ENCODE assay signal across 29 cellular contexts in genomic region chr11:47260366-47260765, GRCh38.
"Had no signal": no experiment of that assay in that cellular context is flagged by ENCODE, and none has a peak within 500 bp of the region (broad histone marks: within the 10 kb centered on the region; RNA-seq: fewer than 3 reads in every experiment).

No MANE protein-coding gene starts in this region.

- FAIRE-seq: islet of Langerhans, pancreas had no signal

- H3K36me3 ChIP-seq: breast epithelium, pancreas had no signal

- H3K9me3 Mint-ChIP-seq: activated B cell treated with CpG ODN at 0.5 μM for 24 hours; activated naive CD4-positive, alpha-beta T cell treated with anti-CD3 and anti-CD28 coated beads, Interleukin-2, amount 10 ng/mL, durations not matched to agents 7 days and 5 days; activated T-cell treated with anti-CD3 and anti-CD28 coated beads, Interleukin-2, amount 50 U/mL, for 24 hours; nephron; stimulated activated naive B cell treated with anti-CD40 and anti-IgM and Interleukin-4, amounts not matched to agents 10 μg/mL and 1 μg/mL and 100 μg/mL, for 72 hours; T-helper 2 cell treated with Interferon-gamma antibody and Interleukin-4, amounts not matched to agents 5 μg/mL and 100 μg/mL, for 36 hours had no signal

- H3K4me3 ChIP-seq: lung, mucosa of descending colon, pancreas, smooth muscle cell, tibial artery had no signal

- H3K27ac ChIP-seq: epithelial cell of prostate, left lung, pancreas, suprapubic skin, tibial artery had no signal

- H3K27ac Mint-ChIP-seq: activated B cell treated with CpG ODN at 0.5 μM for 24 hours; activated T-cell treated with anti-CD3 and anti-CD28 coated beads, Interleukin-2, amount 50 U/mL, for 24 hours; nephron; stimulated activated naive B cell treated with anti-CD40 and anti-IgM and Interleukin-4, amounts not matched to agents 10 μg/mL and 1 μg/mL and 100 μg/mL, for 72 hours; T-helper 2 cell treated with Interferon-gamma antibody and Interleukin-4, amounts not matched to agents 5 μg/mL and 100 μg/mL, for 36 hours had no signal

- ATAC-seq: left lung, pancreas, psoas muscle had no signal

- H3K27me3 Mint-ChIP-seq: activated B cell treated with CpG ODN at 0.5 μM for 24 hours; activated naive CD4-positive, alpha-beta T cell treated with anti-CD3 and anti-CD28 coated beads, Interleukin-2, amount 10 ng/mL, durations not matched to agents 7 days and 5 days; activated T-cell treated with anti-CD3 and anti-CD28 coated beads, Interleukin-2, amount 50 U/mL, for 24 hours had no signal

- H3K27me3 ChIP-seq: breast epithelium, esophagus squamous epithelium, left lung, pancreas, stomach, suprapubic skin, tibial artery had no signal

- H3K4me3 Mint-ChIP-seq: activated B cell treated with CpG ODN at 0.5 μM for 24 hours; activated naive CD4-positive, alpha-beta T cell treated with anti-CD3 and anti-CD28 coated beads, Interleukin-2, amount 10 ng/mL, durations not matched to agents 7 days and 5 days; activated T-cell treated with anti-CD3 and anti-CD28 coated beads, Interleukin-2, amount 50 U/mL, for 24 hours; nephron; stimulated activated naive B cell treated with anti-CD40 and anti-IgM and Interleukin-4, amounts not matched to agents 10 μg/mL and 1 μg/mL and 100 μg/mL, for 72 hours; T-helper 2 cell treated with Interferon-gamma antibody and Interleukin-4, amounts not matched to agents 5 μg/mL and 100 μg/mL, for 36 hours had no signal

- DNase-seq: activated B cell treated with CpG ODN at 0.5 μM for 24 hours; activated CD4-positive, alpha-beta T cell treated with anti-CD3 and anti-CD28 coated beads, Interleukin-2, amount 50 U/mL, for 4 hours; activated CD8-positive, alpha-beta memory T cell treated with anti-CD3 and anti-CD28 coated beads, Interleukin-2, amount 50 U/mL, for 4 hours; activated gamma-delta T cell; activated naive CD4-positive, alpha-beta T cell treated with anti-CD3 and anti-CD28 coated beads, Interleukin-2, amount 10 ng/mL, durations not matched to agents 7 days and 5 days; activated T-cell treated with anti-CD3 and anti-CD28 coated beads, Interleukin-2, amount 50 U/mL, for 24 hours; central memory CD4-positive, alpha-beta T cell; dermis blood vessel endothelial cell; effector CD4-positive, alpha-beta T cell; esophagus squamous epithelium; foreskin melanocyte; left lung; mucosa of descending colon; pancreas; stimulated activated CD4-positive, alpha-beta T cell treated with anti-CD3 and anti-CD28 coated beads, Interleukin-15, amount 100 ng/mL, for 24 hours; stimulated activated CD4-positive, alpha-beta T cell treated with anti-CD3 and anti-CD28 coated beads, Interleukin-2, amount 100 ng/mL, for 24 hours; stimulated activated naive B cell treated with anti-CD40 and anti-IgM and Interleukin-4, amounts not matched to agents 10 μg/mL and 1 μg/mL and 100 μg/mL, for 72 hours; stomach; T-helper 1 cell; tibial artery had no signal

- H3K9me3 ChIP-seq: breast epithelium, esophagus squamous epithelium, left lung, mucosa of descending colon, pancreas, psoas muscle, stomach, suprapubic skin, tibial artery had no signal
